ENCODE assay signal across 1 cellular context in the genomic region with DNA sequence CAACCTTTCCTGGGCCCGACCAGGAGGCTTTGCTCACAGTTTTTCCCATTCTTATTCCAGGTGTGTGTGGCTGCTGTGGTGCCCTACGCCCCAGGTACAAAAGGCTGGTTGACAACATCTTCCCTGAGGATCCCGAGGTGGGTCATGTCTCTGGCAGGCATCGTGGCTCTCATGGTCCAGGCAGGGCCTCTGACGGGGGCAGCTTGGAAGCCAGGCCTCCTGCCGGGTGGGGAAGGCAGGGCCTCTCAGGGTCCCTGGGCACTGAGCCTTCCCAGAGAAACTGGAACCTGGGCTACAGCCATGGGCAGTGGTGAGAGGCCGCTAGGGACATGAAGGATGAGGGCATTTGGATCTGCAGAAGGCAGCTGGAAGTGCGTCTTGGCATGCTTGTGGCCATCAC.
TF ChIP-seq lines count a peak whose summit lies in the region.

No MANE protein-coding gene starts in this region.

TF ChIP-seq in GM23338, 12 proteins besides CTCF, POLR2A, EP300 and RAD21 (continued from another document):
- TF ChIP-seq, protein P1, sequence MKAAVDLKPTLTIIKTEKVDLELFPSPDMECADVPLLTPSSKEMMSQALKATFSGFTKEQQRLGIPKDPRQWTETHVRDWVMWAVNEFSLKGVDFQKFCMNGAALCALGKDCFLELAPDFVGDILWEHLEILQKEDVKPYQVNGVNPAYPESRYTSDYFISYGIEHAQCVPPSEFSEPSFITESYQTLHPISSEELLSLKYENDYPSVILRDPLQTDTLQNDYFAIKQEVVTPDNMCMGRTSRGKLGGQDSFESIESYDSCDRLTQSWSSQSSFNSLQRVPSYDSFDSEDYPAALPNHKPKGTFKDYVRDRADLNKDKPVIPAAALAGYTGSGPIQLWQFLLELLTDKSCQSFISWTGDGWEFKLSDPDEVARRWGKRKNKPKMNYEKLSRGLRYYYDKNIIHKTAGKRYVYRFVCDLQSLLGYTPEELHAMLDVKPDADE (IDR thresholded peaks at IDR 0.05), result no peak
- TF ChIP-seq ZNF114 (CRISPR knock-in tag; IDR thresholded peaks at IDR 0.05), result no peak
- TF ChIP-seq CREB1 (CRISPR knock-in tag; IDR thresholded peaks at IDR 0.05; ENCODE audit: low read depth), result no peak
- no peak for TF ChIP-seq EZH2 (IDR thresholded peaks at IDR 0.05; ENCODE audit: low read depth, unreplicated experiment)
- TF ChIP-seq, protein P2, sequence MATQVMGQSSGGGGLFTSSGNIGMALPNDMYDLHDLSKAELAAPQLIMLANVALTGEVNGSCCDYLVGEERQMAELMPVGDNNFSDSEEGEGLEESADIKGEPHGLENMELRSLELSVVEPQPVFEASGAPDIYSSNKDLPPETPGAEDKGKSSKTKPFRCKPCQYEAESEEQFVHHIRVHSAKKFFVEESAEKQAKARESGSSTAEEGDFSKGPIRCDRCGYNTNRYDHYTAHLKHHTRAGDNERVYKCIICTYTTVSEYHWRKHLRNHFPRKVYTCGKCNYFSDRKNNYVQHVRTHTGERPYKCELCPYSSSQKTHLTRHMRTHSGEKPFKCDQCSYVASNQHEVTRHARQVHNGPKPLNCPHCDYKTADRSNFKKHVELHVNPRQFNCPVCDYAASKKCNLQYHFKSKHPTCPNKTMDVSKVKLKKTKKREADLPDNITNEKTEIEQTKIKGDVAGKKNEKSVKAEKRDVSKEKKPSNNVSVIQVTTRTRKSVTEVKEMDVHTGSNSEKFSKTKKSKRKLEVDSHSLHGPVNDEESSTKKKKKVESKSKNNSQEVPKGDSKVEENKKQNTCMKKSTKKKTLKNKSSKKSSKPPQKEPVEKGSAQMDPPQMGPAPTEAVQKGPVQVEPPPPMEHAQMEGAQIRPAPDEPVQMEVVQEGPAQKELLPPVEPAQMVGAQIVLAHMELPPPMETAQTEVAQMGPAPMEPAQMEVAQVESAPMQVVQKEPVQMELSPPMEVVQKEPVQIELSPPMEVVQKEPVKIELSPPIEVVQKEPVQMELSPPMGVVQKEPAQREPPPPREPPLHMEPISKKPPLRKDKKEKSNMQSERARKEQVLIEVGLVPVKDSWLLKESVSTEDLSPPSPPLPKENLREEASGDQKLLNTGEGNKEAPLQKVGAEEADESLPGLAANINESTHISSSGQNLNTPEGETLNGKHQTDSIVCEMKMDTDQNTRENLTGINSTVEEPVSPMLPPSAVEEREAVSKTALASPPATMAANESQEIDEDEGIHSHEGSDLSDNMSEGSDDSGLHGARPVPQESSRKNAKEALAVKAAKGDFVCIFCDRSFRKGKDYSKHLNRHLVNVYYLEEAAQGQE (IDR thresholded peaks at IDR 0.05; ENCODE audit: unreplicated experiment), result no peak
- TF ChIP-seq POLR2AphosphoS5 (IDR thresholded peaks at IDR 0.05; ENCODE audit: low read depth), result no peak
- TF ChIP-seq ZNF462 (CRISPR knock-in tag; IDR thresholded peaks at IDR 0.05), result no peak
